15 cellular contexts compared by ENCODE assay signal in genomic region chr6:167491403-167492095, GRCh38.
DNase-seq lines count a peak whose midpoint lies in the region; ATAC-seq and TF ChIP-seq lines count a peak whose summit lies in the region.
"Had no signal": no experiment of that assay in that cellular context is flagged by ENCODE, and none has a peak within 500 bp of the region (broad histone marks: within the 10 kb centered on the region; RNA-seq: fewer than 3 reads in every experiment).

No MANE protein-coding gene starts in this region.

- H3K36me3 ChIP-seq in transverse colon = no peaks in the 10 kb centered on the region

- 64 to 82% methylated on average over 3 to 11 of the region's 11 CpGs for WGBS in transverse colon (ENCODE audit: low coverage in 1 of 2), 2 donors

- peaks cover 0 to 4% (median 0%) of the 10 kb centered on the region in 4 donors for H3K4me1 ChIP-seq in transverse colon

- no peak for DNase-seq in left colon
- DNase-seq in sciatic nerve (ENCODE audit: low spot score) = peak; percentile 32
- no peak for DNase-seq in activated CD4-positive, alpha-beta T cell treated with anti-CD3 and anti-CD28 coated beads for 48 hours
- DNase-seq in transverse colon = no peak
- DNase-seq in cerebellar cortex (ENCODE audit: low spot score) = no peak
- no peak for DNase-seq in NCI-H2029 (lab: John Stamatoyannopoulos, UW)
- DNase-seq: EL; NCI-H1092; NCI-H146; NCI-H345; NCI-H526; NK-92 treated with Interleukin-12 subunit alpha and Interleukin-12 subunit beta, amount 100 ng/mL, for 24 hours had no signal

- in situ Hi-C loops in transverse colon (cut with MboI; ENCODE audit: low pct_ligation_motif_present in 1 of 4, low pct_unique_long_range_greater_than_20kb in 1 of 4, low sequenced_read_pairs in 3 of 4) = loop anchor here in 1 of 4 donors (10.0 kb wide), 1 partner anchor 403 kb away; no protein-coding TSS in a partner anchor

- H3K27ac ChIP-seq in C4-2B (peak overlapping the region; percentile 23), VCaP (peak overlapping the region; percentile 89), transverse colon (no peak overlapping the region)
- H3K27ac ChIP-seq: KMS-11 had no signal

- no peak overlapping the region for H3K4me3 ChIP-seq in transverse colon

- no peaks in the 10 kb centered on the region for H3K9me3 ChIP-seq in transverse colon

- no peak for TF ChIP-seq CTCF in C4-2B (conservative IDR thresholded peaks at IDR 0.05)
- TF ChIP-seq CTCF in VCaP (conservative IDR thresholded peaks at IDR 0.05) = no peak
- TF ChIP-seq CTCF in transverse colon (IDR thresholded peaks at IDR 0.05) = no peak

- ATAC-seq in left colon (peak; percentile 19), sciatic nerve (no peak)

- no peak for TF ChIP-seq EP300 in transverse colon (IDR thresholded peaks at IDR 0.05; ENCODE audit: low read depth)

- H3K27me3 ChIP-seq in transverse colon = no peaks in the 10 kb centered on the region

- intact Hi-C loops in left colon (cut with DNase I, micrococcal nuclease) = no loop called here
- intact Hi-C loops in sciatic nerve (cut with DNase I) = no loop called here
- intact Hi-C loops in transverse colon (cut with DNase I; ENCODE audit: low total_unique reads) = no loop called here

- TF ChIP-seq POLR2A in transverse colon (IDR thresholded peaks at IDR 0.05) = no peak

Comparison
In these comparisons a context has a peak if more than half of its experiments do, and no peak if none do; other contexts are left out.
1. H3K27ac ChIP-seq: peak in C4-2B (single experiment) and VCaP (single experiment); none in transverse colon (0 of 4).